In genomic region chr2:220445429-220446105, GRCh38 we compare ENCODE assay signal across 21 cellular contexts.
DNase-seq lines count a peak whose midpoint lies in the region; FAIRE-seq lines count a peak whose summit lies in the region.
"Had no signal": no experiment of that assay in that cellular context is flagged by ENCODE, and none has a peak within 500 bp of the region (broad histone marks: within the 10 kb centered on the region; RNA-seq: fewer than 3 reads in every experiment).

No MANE protein-coding gene starts in this region.

- FAIRE-seq in urothelium cell line (lab: Jason Lieb, UNC) = no peak
- FAIRE-seq: bronchial epithelial cell, small intestine had no signal

- WGBS in GM23248 (ENCODE audit: low coverage in 1 of 2, low lambda C conversion rate in 2 of 2, missing lambda C conversion rate in 2 of 2), 2 experiments = 43 to 60% methylated on average over 2 of the region's 2 CpGs

- H3K9me2 ChIP-seq in GM23248 (ENCODE audit: insufficient read depth) = no peaks in the 10 kb centered on the region

- H3K36me3 ChIP-seq in GM23248 (ENCODE audit: low read depth) (no peaks in the 10 kb centered on the region), SJCRH30 (no peaks in the 10 kb centered on the region)
- H3K36me3 ChIP-seq: heart right ventricle, MG63 had no signal

- H3K4me3 ChIP-seq in GM23248 (no peak overlapping the region), SJCRH30 (no peak overlapping the region)
- H3K4me3 ChIP-seq: heart right ventricle, MG63, psoas muscle had no signal

- H3K4me2 ChIP-seq in GM23248 (ENCODE audit: unreplicated experiment) = peak overlapping the region; percentile 12

- H3K27me3 ChIP-seq in GM23248 (replicated peaks; ENCODE audit: insufficient read depth) (no peaks in the 10 kb centered on the region), SJCRH30 (no peaks in the 10 kb centered on the region)
- H3K27me3 ChIP-seq: MG63 had no signal

- no peak overlapping the region for H3K9ac ChIP-seq in GM23248

- no peaks in the 10 kb centered on the region for H3K79me2 ChIP-seq in GM23248 (ENCODE audit: insufficient read depth)

- peaks cover 9% of the 10 kb centered on the region; the same call in 1 of the 2 replicates for H3F3A ChIP-seq in GM23248 (ENCODE audit: insufficient read depth)

- H3K27ac ChIP-seq in GM23248 (no peak overlapping the region), SJCRH30 (no peak overlapping the region), substantia nigra (ENCODE audit: low read depth, low read length, poor library complexity, severe bottlenecking) (no peak overlapping the region)
- H3K27ac ChIP-seq: heart right ventricle, psoas muscle had no signal

- H3K9me3 ChIP-seq in GM23248 (ENCODE audit: low read depth) (no peaks in the 10 kb centered on the region), SJCRH30 (replicated peaks) (no peaks in the 10 kb centered on the region)
- H3K9me3 ChIP-seq: MG63, psoas muscle had no signal

- H4K20me1 ChIP-seq in GM23248 (ENCODE audit: insufficient read depth) = no peaks in the 10 kb centered on the region

- 0 out of 2 replicates have a peak overlapping the region, but pooled peaks have one; percentile 12 for H2AFZ ChIP-seq in GM23248

- in situ Hi-C loops in GM23248 (cut with MboI) = no loop called here

- H3K4me1 ChIP-seq in GM23248 (ENCODE audit: insufficient read depth) (peaks cover 13% of the 10 kb centered on the region), SJCRH30 (no peaks in the 10 kb centered on the region)
- H3K4me1 ChIP-seq: heart right ventricle, psoas muscle had no signal

- peak; percentile 20 for DNase-seq in GM23248
- peak; percentile 3 to 7 for DNase-seq in SJCRH30
- DNase-seq in hepatic stellate cell (ENCODE audit: low spot score) = peak; percentile 1
- peak; percentile 17 for DNase-seq in urothelium cell line (ENCODE audit: low spot score)
- no peak for DNase-seq in H4 (ENCODE audit: low spot score)
- no peak for DNase-seq in GDM1 (lab: John Stamatoyannopoulos, UW)
- no peak for DNase-seq in substantia nigra (lab: John Stamatoyannopoulos, UW)
- DNase-seq: activated CD4-positive, alpha-beta T cell treated with anti-CD3 and anti-CD28 coated beads, Interleukin-2, amount 50 U/mL, for 4 hours; activated effector memory CD4-positive, alpha-beta T cell treated with Interleukin-2 at 50 U/mL for 16 hours; activated naive CD8-positive, alpha-beta T cell treated with anti-CD3 and anti-CD28 coated beads, Interleukin-2, amount 10 ng/mL, durations not matched to agents 7 days and 5 days; DMS79; heart right ventricle; immature natural killer cell; MG63; NCI-H1417; NCI-H524; psoas muscle; small intestine; stimulated activated CD4-positive, alpha-beta T cell treated with anti-CD3 and anti-CD28 coated beads, Interleukin-2, amount 100 ng/mL, for 24 hours; T1000 had no signal

Comparison
In these comparisons a context has a peak if more than half of its experiments do, and no peak if none do; other contexts are left out.
1. DNase-seq: peak in GM23248 (single experiment), SJCRH30 (2 of 2), hepatic stellate cell (single experiment) and urothelium cell line (single experiment); none in H4 (single experiment), GDM1 (single experiment) and substantia nigra (0 of 49).